In genomic region chr11:92667446-92668165, GRCh38 we compare ENCODE assay signal across 1 cellular context.
TF ChIP-seq lines count a peak whose summit lies in the region.

No MANE protein-coding gene starts in this region.

TF ChIP-seq in H1, 55 proteins besides CTCF, POLR2A, EP300 and RAD21 (continued from another document):
- TF ChIP-seq KDM5A (IDR thresholded peaks at IDR 0.05; ENCODE audit: low read length) = no peak
TF ChIP-seq in H1: peak in this region for 4.
